Comparison of ENCODE assay signal across 14 cellular contexts in genomic region chr6:139150915-139151314, GRCh38. TPM values are rescaled to one million over a fixed set of nuclear protein-coding genes. Genes with fewer than 3 reads are reported as not detected.
DNase-seq lines count a peak whose midpoint lies in the region; ATAC-seq and TF ChIP-seq lines count a peak whose summit lies in the region.
"Had no signal": no experiment of that assay in that cellular context is flagged by ENCODE, and none has a peak within 500 bp of the region (broad histone marks: within the 10 kb centered on the region; RNA-seq: fewer than 3 reads in every experiment).

No MANE protein-coding gene starts in this region.

- H2AFZ ChIP-seq in smooth muscle cell (ENCODE audit: low read depth) = no peak overlapping the region

- peak overlapping the region in 1 of 4 donors; percentile 34 for H3K4me3 ChIP-seq in esophagus squamous epithelium
- no peak overlapping the region for H3K4me3 ChIP-seq in smooth muscle cell
- H3K4me3 ChIP-seq in MG63 = no peak overlapping the region
- H3K4me3 ChIP-seq: heart left ventricle, pancreas, thoracic aorta had no signal

- peaks cover 34% of the 10 kb centered on the region for H4K20me1 ChIP-seq in smooth muscle cell (ENCODE audit: low read depth)

- no peaks in the 10 kb centered on the region for H3K27me3 Mint-ChIP-seq in activated CD4-positive, alpha-beta T cell treated with anti-CD3 and anti-CD28 coated beads for 36 hours
- no peaks in the 10 kb centered on the region for H3K27me3 Mint-ChIP-seq in activated CD8-positive, alpha-beta T cell treated with anti-CD3 and anti-CD28 coated beads for 36 hours

- H3K27me3 ChIP-seq in esophagus squamous epithelium (no peaks in the 10 kb centered on the region), smooth muscle cell (ENCODE audit: low read depth) (no peaks in the 10 kb centered on the region), MG63 (no peaks in the 10 kb centered on the region)
- H3K27me3 ChIP-seq: heart left ventricle, pancreas had no signal

- H3K4me1 ChIP-seq in esophagus squamous epithelium (peaks cover 32 to 100% (median 76%) of the 10 kb centered on the region in 3 donors), smooth muscle cell (ENCODE audit: low read depth) (peaks cover 28% of the 10 kb centered on the region)

- no peaks in the 10 kb centered on the region for H3K9me3 ChIP-seq in esophagus squamous epithelium
- H3K9me3 ChIP-seq in smooth muscle cell (replicated peaks; ENCODE audit: low read depth) = no peaks in the 10 kb centered on the region
- H3K9me3 ChIP-seq in MG63 = no peaks in the 10 kb centered on the region
- H3K9me3 ChIP-seq: Caco-2, heart left ventricle, pancreas, thoracic aorta had no signal

- peak; percentile 7 for ATAC-seq in activated CD4-positive, alpha-beta T cell treated with anti-CD3 and anti-CD28 coated beads for 36 hours
- ATAC-seq in activated CD8-positive, alpha-beta T cell treated with anti-CD3 and anti-CD28 coated beads for 36 hours = no peak
- no peak for ATAC-seq in left colon
- ATAC-seq: heart left ventricle, pancreas had no signal

- no peak for TF ChIP-seq POLR2A in esophagus squamous epithelium (IDR thresholded peaks at IDR 0.05)

- peaks cover 78% of the 10 kb centered on the region for H3K79me2 ChIP-seq in smooth muscle cell (ENCODE audit: low read depth)

- H3K27ac ChIP-seq in esophagus squamous epithelium = peak overlapping the region; percentile 36 to 66 (median 51)
- H3K27ac ChIP-seq in smooth muscle cell (ENCODE audit: low read depth) = peak overlapping the region; percentile 36
- H3K27ac ChIP-seq: heart left ventricle, KMS-11, pancreas, thoracic aorta had no signal

- peak overlapping the region; percentile 100 for H3K27ac Mint-ChIP-seq in activated CD4-positive, alpha-beta T cell treated with anti-CD3 and anti-CD28 coated beads for 36 hours
- peak overlapping the region; percentile 95 for H3K27ac Mint-ChIP-seq in activated CD8-positive, alpha-beta T cell treated with anti-CD3 and anti-CD28 coated beads for 36 hours

- peak overlapping the region; percentile 74 for H3K4me3 Mint-ChIP-seq in activated CD4-positive, alpha-beta T cell treated with anti-CD3 and anti-CD28 coated beads for 36 hours
- peak overlapping the region; percentile 67 for H3K4me3 Mint-ChIP-seq in activated CD8-positive, alpha-beta T cell treated with anti-CD3 and anti-CD28 coated beads for 36 hours

- H3K9ac ChIP-seq in smooth muscle cell (ENCODE audit: low read depth) = no peak overlapping the region
- H3K9ac ChIP-seq: KMS-11 had no signal

- H3K36me3 Mint-ChIP-seq in activated CD4-positive, alpha-beta T cell treated with anti-CD3 and anti-CD28 coated beads for 36 hours (ENCODE audit: low read depth) = peaks cover 45% of the 10 kb centered on the region
- H3K36me3 Mint-ChIP-seq in activated CD8-positive, alpha-beta T cell treated with anti-CD3 and anti-CD28 coated beads for 36 hours (ENCODE audit: low read depth) = peaks cover 24% of the 10 kb centered on the region

- no peak for TF ChIP-seq CTCF in activated CD8-positive, alpha-beta T cell treated with anti-CD3 and anti-CD28 coated beads for 36 hours (IDR thresholded peaks at IDR 0.05)
- no peak for TF ChIP-seq CTCF in esophagus squamous epithelium (IDR thresholded peaks at IDR 0.05)
- TF ChIP-seq CTCF in smooth muscle cell (IDR thresholded peaks at IDR 0.05; ENCODE audit: borderline replicate concordance, insufficient read depth, poor library complexity, severe bottlenecking) = no peak

- no peaks in the 10 kb centered on the region for H3F3A ChIP-seq in smooth muscle cell (ENCODE audit: low read depth)

- CTCF ChIA-PET in activated CD4-positive, alpha-beta T cell treated with anti-CD3 and anti-CD28 coated beads for 36 hours (lab: Charles Lee) = interaction anchor here (0.8 to 2.3 kb wide), 8 partner anchors 10 to 335 kb away, joined by 3 to 7 read pairs (median 4); no protein-coding TSS in a partner anchor
- CTCF ChIA-PET in activated CD8-positive, alpha-beta T cell treated with anti-CD3 and anti-CD28 coated beads for 36 hours (lab: Charles Lee) = interaction anchor here (3.0 kb wide), 1 partner anchor 13 kb away, joined by 20 read pairs; no protein-coding TSS in a partner anchor

- no peaks in the 10 kb centered on the region for H3K36me3 ChIP-seq in esophagus squamous epithelium
- H3K36me3 ChIP-seq in smooth muscle cell (ENCODE audit: low read depth) = no peaks in the 10 kb centered on the region
- no peaks in the 10 kb centered on the region for H3K36me3 ChIP-seq in MG63
- H3K36me3 ChIP-seq: heart left ventricle, pancreas, thoracic aorta had no signal

- POLR2A ChIA-PET in activated CD4-positive, alpha-beta T cell treated with anti-CD3 and anti-CD28 coated beads for 36 hours (lab: Charles Lee) = interaction anchor here (0.8 to 4.0 kb wide), 2 partner anchors 11 to 14 kb away, joined by 3 to 20 read pairs; no protein-coding TSS in a partner anchor
- POLR2A ChIA-PET in activated CD8-positive, alpha-beta T cell treated with anti-CD3 and anti-CD28 coated beads for 36 hours (lab: Charles Lee) = interaction anchor here (0.7 to 12.5 kb wide), 5 partner anchors 12 to 141 kb away, joined by 3 to 89 read pairs (median 9); partner anchors contain the start of gene TXLNB

- peak overlapping the region; percentile 18 for H3K4me2 ChIP-seq in smooth muscle cell
- H3K4me2 ChIP-seq: KMS-11 had no signal

- WGBS in esophagus squamous epithelium, 2 donors = 13 to 41% methylated on average over 1 to 3 of the region's 3 CpGs
- 55% methylated on average over 3 of the region's 3 CpGs for WGBS in smooth muscle cell (ENCODE audit: low lambda C conversion rate)

- DNase-seq in activated CD4-positive, alpha-beta T cell treated with anti-CD3 and anti-CD28 coated beads for 36 hours = no peak
- no peak for DNase-seq in activated CD4-positive, alpha-beta T cell treated with anti-CD3 and anti-CD28 coated beads, Interleukin-2, amount 50 U/mL, for 4 hours
- DNase-seq in activated CD8-positive, alpha-beta T cell treated with anti-CD3 and anti-CD28 coated beads for 36 hours = no peak
- DNase-seq in esophagus squamous epithelium (lab: John Stamatoyannopoulos, UW) (no peak), smooth muscle cell (lab: John Stamatoyannopoulos, UW; ENCODE audit: unreplicated experiment) (no peak), MG63 (no peak), left colon (no peak), NCI-H446 (lab: John Stamatoyannopoulos, UW) (no peak)
- DNase-seq: Caco-2, heart left ventricle, NCI-H524 treated with DMSO at 0.1 percent for 48 hours, pancreas had no signal

- peaks cover 91% of the 10 kb centered on the region for H3K4me1 Mint-ChIP-seq in activated CD4-positive, alpha-beta T cell treated with anti-CD3 and anti-CD28 coated beads for 36 hours
- peaks cover 86% of the 10 kb centered on the region for H3K4me1 Mint-ChIP-seq in activated CD8-positive, alpha-beta T cell treated with anti-CD3 and anti-CD28 coated beads for 36 hours (ENCODE audit: low read depth)

- intact Hi-C loops in activated CD4-positive, alpha-beta T cell treated with anti-CD3 and anti-CD28 coated beads for 36 hours (cut with DNase I, micrococcal nuclease) = loop anchor here (1.0 to 5.0 kb wide), 2 partner anchors 15 to 124 kb away; partner anchors contain the start of gene ABRACL (in 2 of the 2)
- intact Hi-C loops in activated CD8-positive, alpha-beta T cell treated with anti-CD3 and anti-CD28 coated beads for 36 hours (cut with micrococcal nuclease) = loop anchor here (5.0 kb wide), 1 partner anchor 141 kb away; the partner anchor contains the start of gene TXLNB
- intact Hi-C loops in esophagus squamous epithelium (cut with DNase I) (no loop called here), left colon (cut with DNase I, micrococcal nuclease) (no loop called here)

- no peaks in the 10 kb centered on the region for H3K9me3 Mint-ChIP-seq in activated CD4-positive, alpha-beta T cell treated with anti-CD3 and anti-CD28 coated beads for 36 hours (ENCODE audit: low read depth)
- no peaks in the 10 kb centered on the region for H3K9me3 Mint-ChIP-seq in activated CD8-positive, alpha-beta T cell treated with anti-CD3 and anti-CD28 coated beads for 36 hours

RNA-seq across cellular contexts. Expression of gene HECA, which starts 16.0 kb away (rescaled TPM):
- total RNA-seq in activated CD4-positive, alpha-beta T cell treated with anti-CD3 and anti-CD28 coated beads for 36 hours = 10 to 100 TPM; 51.6 to 63.4 TPM
- total RNA-seq in activated CD8-positive, alpha-beta T cell treated with anti-CD3 and anti-CD28 coated beads for 36 hours = 10 to 100 TPM; 45.4 to 47.1 TPM
- total RNA-seq in esophagus squamous epithelium (10 to 100 TPM; 29.6 to 44.4 (median 35.8) TPM), smooth muscle cell (19.7 and 21.3 TPM in 2 replicates), left colon (10 to 100 TPM; 30.3 to 42.1 TPM)
- polyA plus RNA-seq in smooth muscle cell = 7.2 and 7.7 TPM in 2 replicates
- 4.0 and 4.8 TPM in 2 replicates for total RNA-seq in MG63 (2014; rRNA removed; shearing (Covaris generic); ENCODE audit: low replicate concordance)

Comparison
In these comparisons a context has a peak if more than half of its experiments do, and no peak if none do; other contexts are left out.
1. intact Hi-C loops: an anchor here in activated CD4-positive, alpha-beta T cell treated with anti-CD3 and anti-CD28 coated beads for 36 hours (1.0 to 5.0 kb wide) and activated CD8-positive, alpha-beta T cell treated with anti-CD3 and anti-CD28 coated beads for 36 hours (5.0 kb wide); none called in esophagus squamous epithelium and left colon.